8 cellular contexts compared by ENCODE assay signal in the genomic region with DNA sequence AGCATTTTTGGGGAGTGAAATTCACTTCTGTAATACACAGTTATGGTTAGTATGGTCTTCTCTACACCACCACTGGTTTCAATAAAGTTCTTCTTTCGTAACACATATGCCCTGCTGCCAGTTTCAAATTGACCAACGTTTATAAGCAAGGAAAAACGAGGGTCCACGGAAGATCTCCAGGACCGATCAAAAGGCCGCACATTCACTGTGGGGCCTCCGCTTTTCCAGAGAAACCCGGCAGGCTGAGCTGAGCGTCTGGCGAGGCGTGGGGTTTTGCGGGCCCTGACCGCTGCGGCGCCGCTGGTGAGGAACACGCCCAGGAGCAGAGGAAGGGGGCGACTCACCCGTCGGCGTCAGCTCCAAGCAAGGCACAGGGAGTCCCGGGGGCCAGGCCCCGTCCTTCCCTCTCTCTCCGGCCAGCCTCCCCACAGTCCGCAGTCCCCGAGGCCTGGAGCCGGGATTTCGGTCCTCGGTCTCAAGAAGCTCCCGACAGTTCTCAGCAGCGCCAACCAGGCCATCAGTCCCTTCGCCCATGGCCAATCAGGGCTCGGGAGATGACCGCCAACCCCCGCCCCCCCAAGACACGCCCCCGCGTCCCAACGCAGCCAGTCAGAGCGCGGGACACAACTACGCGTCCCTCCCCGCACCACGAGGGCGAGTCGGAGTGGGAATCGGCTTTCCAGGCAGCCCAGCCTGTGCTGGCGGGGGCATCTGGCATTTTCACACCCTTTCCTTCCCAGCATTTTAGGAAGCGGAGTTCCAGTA. TPM values are rescaled to one million over a fixed set of nuclear protein-coding genes. Genes with fewer than 3 reads are reported as not detected.
A peak's percentile ranks its signal among the peaks of the same experiment; 100 is the strongest.
DNase-seq lines count a peak whose midpoint lies in the region; ATAC-seq lines count a peak whose summit lies in the region.

Gene MTERF2, minus strand, starts transcription at position 522 of the 765 bp plus-strand sequence. CDS start 8,432 bp downstream, outside the sequence.

- H3K36me3 ChIP-seq in muscle layer of colon (ENCODE audit: insufficient read depth, low read length): peaks cover 23% of the 10 kb centered on the region

- H3K4me1 ChIP-seq in muscle layer of colon (ENCODE audit: insufficient read depth, low read length): peaks cover 24% of the 10 kb centered on the region

- DNase-seq in DMS 273 (lab: John Stamatoyannopoulos, UW; ENCODE audit: unreplicated experiment) (peak; percentile 96), HuH-7 (ENCODE audit: low spot score) (peak; percentile 92), OCI-M2 (lab: John Stamatoyannopoulos, UW; ENCODE audit: unreplicated experiment) (peak; percentile 40)
- peak; percentile 84 to 86 for DNase-seq in activated T-cell treated with anti-CD3 and anti-CD28 coated beads, Interleukin-2, amount 50 U/mL, for 48 hours
- peak; percentile 59 to 60 for DNase-seq in stimulated activated CD8-positive, alpha-beta memory T cell treated with anti-CD3 and anti-CD28 coated beads, Interleukin-7, amount 100 ng/mL, for 1 hour (ENCODE audit: low read depth in 2 of 2)

- peak within 1 kb of the TSS; percentile 88 for H3K9ac ChIP-seq in muscle layer of colon (ENCODE audit: low read length)

- H3K27me3 ChIP-seq in muscle layer of colon (ENCODE audit: control insufficient read depth in 1 of 2, insufficient read depth in 2 of 2, low read length in 2 of 2): no peaks in the 10 kb centered on the region

- no peaks in the 10 kb centered on the region for H3K9me3 ChIP-seq in muscle layer of colon (ENCODE audit: low read length)

- ATAC-seq in GM21526 (IDR thresholded peaks at IDR 0.05; ENCODE audit: low FRiP score, unreplicated experiment): peak; percentile 92
- ATAC-seq in esophagus mucosa: peak; percentile 99

- H3K4me3 ChIP-seq in muscle layer of colon (ENCODE audit: low read depth in 1 of 2, low read length in 2 of 2): peak within 1 kb of the TSS; percentile 67 to 91

- H3K27ac ChIP-seq in muscle layer of colon (ENCODE audit: low read depth, low read length): peak within 1 kb of the TSS; percentile 86

RNA-seq across cellular contexts. Expression of gene MTERF2, which starts in this region (rescaled TPM):
- 2.8 TPM for total RNA-seq in esophagus mucosa

Comparison
In these comparisons a context has a peak if more than half of its experiments do, and no peak if none do; other contexts are left out.
1. Peak in every context shown above with its lines: DNase-seq, ATAC-seq, H3K4me3 ChIP-seq and H3K27ac ChIP-seq.
2. DNase-seq: peak in every context shown above with its lines; median percentile 96 in DMS 273; 92 in HuH-7; 85 in activated T-cell treated with anti-CD3 and anti-CD28 coated beads, Interleukin-2, amount 50 U/mL, for 48 hours; 60 in stimulated activated CD8-positive, alpha-beta memory T cell treated with anti-CD3 and anti-CD28 coated beads, Interleukin-7, amount 100 ng/mL, for 1 hour; 40 in OCI-M2.